Comparison of ENCODE assay signal across 30 cellular contexts in genomic region chr16:12153662-12154061, GRCh38.
"Had no signal": no experiment of that assay in that cellular context is flagged by ENCODE, and none has a peak within 500 bp of the region (broad histone marks: within the 10 kb centered on the region; RNA-seq: fewer than 3 reads in every experiment).

No MANE protein-coding gene starts in this region.

- H3K9me3 ChIP-seq: left ventricle myocardium inferior, mucosa of descending colon, psoas muscle, right atrium auricular region, right lobe of liver, spleen, suprapubic skin, thoracic aorta, tibial artery, upper lobe of right lung had no signal

- H3K4me1 ChIP-seq: psoas muscle, right atrium auricular region, right lobe of liver, suprapubic skin, tibial artery, upper lobe of right lung had no signal

- H3K27ac ChIP-seq: left ventricle myocardium inferior, parathyroid adenoma, psoas muscle, right atrium auricular region, right lobe of liver, skin epidermis, spleen, suprapubic skin, thoracic aorta, tibial artery, upper lobe of right lung had no signal

- H3K36me3 Mint-ChIP-seq: natural killer cell treated with Interleukin-12 subunit alpha and Interleukin-12 subunit beta and Interleukin-15 and Interleukin-18, amount 100 ng/mL, for 72 hours; stimulated activated effector memory CD8-positive, alpha-beta T cell treated with anti-CD3 and anti-CD28 coated beads, Interleukin-12 subunit alpha, Interleukin-12 subunit beta, amount 100 ng/mL, for 72 hours had no signal

- ATAC-seq: left colon; mucosa of descending colon; naive thymus-derived CD4-positive, alpha-beta T cell; natural killer cell treated with Interleukin-12 subunit alpha and Interleukin-12 subunit beta and Interleukin-15 and Interleukin-18, amount 100 ng/mL, for 72 hours; psoas muscle; right lobe of liver; stimulated activated effector memory CD8-positive, alpha-beta T cell treated with anti-CD3 and anti-CD28 coated beads, Interleukin-12 subunit alpha, Interleukin-12 subunit beta, amount 100 ng/mL, for 72 hours; upper lobe of right lung had no signal

- H3K27ac Mint-ChIP-seq: immature natural killer cell; naive thymus-derived CD4-positive, alpha-beta T cell; natural killer cell treated with Interleukin-12 subunit alpha and Interleukin-12 subunit beta and Interleukin-15 and Interleukin-18, amount 100 ng/mL, for 72 hours; stimulated activated effector memory CD8-positive, alpha-beta T cell treated with anti-CD3 and anti-CD28 coated beads, Interleukin-12 subunit alpha, Interleukin-12 subunit beta, amount 100 ng/mL, for 72 hours; stimulated activated naive CD8-positive, alpha-beta T cell treated with anti-CD3 and anti-CD28 coated beads, Interleukin-15, Interleukin-2, amounts not matched to agents 100 ng/mL and 50 ng/mL, for 24 hours had no signal

- H3K4me1 Mint-ChIP-seq: stimulated activated effector memory CD8-positive, alpha-beta T cell treated with anti-CD3 and anti-CD28 coated beads, Interleukin-12 subunit alpha, Interleukin-12 subunit beta, amount 100 ng/mL, for 72 hours had no signal

- H3K9ac ChIP-seq: parathyroid adenoma had no signal

- H3K36me3 ChIP-seq: left ventricle myocardium inferior, right atrium auricular region, right lobe of liver, thoracic aorta, tibial artery, upper lobe of right lung had no signal

- H3K27me3 Mint-ChIP-seq: naive thymus-derived CD4-positive, alpha-beta T cell; natural killer cell treated with Interleukin-12 subunit alpha and Interleukin-12 subunit beta and Interleukin-15 and Interleukin-18, amount 100 ng/mL, for 72 hours; stimulated activated naive CD8-positive, alpha-beta T cell treated with anti-CD3 and anti-CD28 coated beads, Interleukin-15, Interleukin-2, amounts not matched to agents 100 ng/mL and 50 ng/mL, for 24 hours had no signal

- H3K4me3 Mint-ChIP-seq: immature natural killer cell; naive thymus-derived CD4-positive, alpha-beta T cell; natural killer cell treated with Interleukin-12 subunit alpha and Interleukin-12 subunit beta and Interleukin-15 and Interleukin-18, amount 100 ng/mL, for 72 hours; neural crest cell; stimulated activated effector memory CD8-positive, alpha-beta T cell treated with anti-CD3 and anti-CD28 coated beads, Interleukin-12 subunit alpha, Interleukin-12 subunit beta, amount 100 ng/mL, for 72 hours; stimulated activated naive CD8-positive, alpha-beta T cell treated with anti-CD3 and anti-CD28 coated beads, Interleukin-15, Interleukin-2, amounts not matched to agents 100 ng/mL and 50 ng/mL, for 24 hours had no signal

- H3K9me3 Mint-ChIP-seq: immature natural killer cell; naive thymus-derived CD4-positive, alpha-beta T cell; natural killer cell treated with Interleukin-12 subunit alpha and Interleukin-12 subunit beta and Interleukin-15 and Interleukin-18, amount 100 ng/mL, for 72 hours; neural crest cell; stimulated activated effector memory CD8-positive, alpha-beta T cell treated with anti-CD3 and anti-CD28 coated beads, Interleukin-12 subunit alpha, Interleukin-12 subunit beta, amount 100 ng/mL, for 72 hours; stimulated activated naive CD8-positive, alpha-beta T cell treated with anti-CD3 and anti-CD28 coated beads, Interleukin-15, Interleukin-2, amounts not matched to agents 100 ng/mL and 50 ng/mL, for 24 hours had no signal

- H2AFZ ChIP-seq: parathyroid adenoma had no signal

- FAIRE-seq: islet of Langerhans, kidney, urothelium cell line had no signal

- H3K27me3 ChIP-seq: right atrium auricular region, right lobe of liver, spleen, suprapubic skin, tibial artery, upper lobe of right lung had no signal

- DNase-seq: hypothalamus; immature natural killer cell; kidney; left colon; left ventricle myocardium inferior; mesendoderm; midbrain; mucosa of descending colon; naive thymus-derived CD4-positive, alpha-beta T cell; nucleus accumbens; psoas muscle; right lobe of liver; stimulated activated CD4-positive, alpha-beta T cell treated with anti-CD3 and anti-CD28 coated beads, Interleukin-4, amount 100 ng/mL, for 24 hours; stimulated activated naive CD4-positive, alpha-beta T cell; tibial artery; trophoblast cell had no signal

- H3K4me3 ChIP-seq: left ventricle myocardium inferior, lung, mucosa of descending colon, psoas muscle, right atrium auricular region, right lobe of liver, skin epidermis, spleen, suprapubic skin, thoracic aorta, tibial artery, upper lobe of right lung had no signal
